In the genomic region with DNA sequence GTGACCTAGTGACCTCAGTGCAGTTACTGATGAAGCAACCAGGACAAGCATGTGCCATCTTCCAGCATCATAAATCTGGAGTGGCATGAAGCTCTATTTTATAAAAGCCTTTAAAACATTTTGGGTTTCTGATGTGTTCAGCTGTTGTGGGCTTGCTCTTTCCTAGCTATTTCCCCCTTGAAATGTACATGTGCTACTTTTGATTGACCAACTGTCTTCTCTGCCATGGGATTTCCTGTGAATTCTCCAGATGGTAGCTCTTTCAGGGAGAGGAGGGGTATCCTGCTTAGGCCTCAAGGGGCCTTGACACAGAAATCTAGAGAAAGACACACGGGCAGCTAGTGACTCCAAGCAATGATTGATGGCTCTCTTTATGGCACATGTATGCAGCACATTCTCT, we compare ENCODE assay signal across 33 cellular contexts. TPM values are rescaled to one million over a fixed set of nuclear protein-coding genes. Genes with fewer than 3 reads are reported as not detected.
"Had no signal": no experiment of that assay in that cellular context is flagged by ENCODE, and none has a peak within 500 bp of the region (broad histone marks: within the 10 kb centered on the region; RNA-seq: fewer than 3 reads in every experiment).

No MANE protein-coding gene starts in this region.

- H3K9me3 Mint-ChIP-seq: natural killer cell, type B pancreatic cell had no signal

- H3K4me3 ChIP-seq: neural progenitor cell, ovary, psoas muscle, right lobe of liver, skin epidermis, smooth muscle cell, spleen, suprapubic skin, testis, tibial artery, transverse colon, upper lobe of right lung, uterus had no signal

- ATAC-seq: naive thymus-derived CD4-positive, alpha-beta T cell; natural killer cell; psoas muscle; right cardiac atrium; right lobe of liver; stimulated activated memory B cell treated with anti-CD40 and anti-IgM and Interleukin-4, amounts not matched to agents 10 μg/mL and 1 μg/mL and 100 μg/mL, for 72 hours; stimulated activated naive CD8-positive, alpha-beta T cell treated with anti-CD3 and anti-CD28 coated beads, Interleukin-15, amount 100 ng/mL, for 72 hours; stimulated activated naive CD8-positive, alpha-beta T cell treated with anti-CD3 and anti-CD28 coated beads, Interleukin-15, Interleukin-2, amounts not matched to agents 100 U/mL and 50 U/mL, for 24 hours; upper lobe of right lung had no signal

- H3K36me3 ChIP-seq: neural progenitor cell, ovary, right lobe of liver, spleen, suprapubic skin, tibial artery, transverse colon, upper lobe of right lung, uterus had no signal

- H3K4me3 Mint-ChIP-seq: naive thymus-derived CD4-positive, alpha-beta T cell; natural killer cell; stimulated activated memory B cell treated with anti-CD40 and anti-IgM and Interleukin-4, amounts not matched to agents 10 μg/mL and 1 μg/mL and 100 μg/mL, for 72 hours; stimulated activated naive CD8-positive, alpha-beta T cell treated with anti-CD3 and anti-CD28 coated beads, Interleukin-15, amount 100 ng/mL, for 72 hours had no signal

- H3K4me2 ChIP-seq: neural progenitor cell, smooth muscle cell had no signal

- H3K9me3 ChIP-seq: ovary, right lobe of liver, suprapubic skin, testis, transverse colon, upper lobe of right lung, uterus had no signal

- H3K27ac ChIP-seq: neural progenitor cell, ovary, parathyroid adenoma, psoas muscle, right lobe of liver, skin epidermis, spleen, suprapubic skin, testis, tibial artery, transverse colon, upper lobe of right lung, uterus had no signal

- H3K9ac ChIP-seq: neural progenitor cell, parathyroid adenoma had no signal

- DNase-seq: naive thymus-derived CD4-positive, alpha-beta T cell; natural killer cell; nephron progenitor cell; occipital lobe; ovary; posterior cingulate gyrus; psoas muscle; right cardiac atrium; right lobe of liver; spleen; stimulated activated CD4-positive, alpha-beta T cell treated with anti-CD3 and anti-CD28 coated beads, Interleukin-12 subunit alpha, Interleukin-12 subunit beta, amount 100 ng/mL, for 4 hours; stimulated activated CD4-positive, alpha-beta T cell treated with anti-CD3 and anti-CD28 coated beads, Interleukin-1b, Interleukin-23, amount 100 ng/mL, for 48 hours; stimulated activated CD4-positive, alpha-beta T cell treated with anti-CD3 and anti-CD28 coated beads, Interleukin-4, amount 100 ng/mL, for 1 hour; stimulated activated CD4-positive, alpha-beta T cell treated with anti-CD3 and anti-CD28 coated beads, Interleukin-4, amount 100 ng/mL, for 4 hours; stimulated activated CD8-positive, alpha-beta memory T cell treated with anti-CD3 and anti-CD28 coated beads, Interleukin-4, amount 100 ng/mL, for 48 hours; stimulated activated naive CD4-positive, alpha-beta T cell; stimulated activated naive CD8-positive, alpha-beta T cell treated with anti-CD3 and anti-CD28 coated beads, Interleukin-15, amount 100 ng/mL, for 72 hours; stimulated activated naive CD8-positive, alpha-beta T cell treated with anti-CD3 and anti-CD28 coated beads, Interleukin-15, Interleukin-2, amounts not matched to agents 100 U/mL and 50 U/mL, for 24 hours; substantia nigra; testis; tibial artery; transverse colon; upper lobe of right lung; uterus had no signal

- H3K79me2 ChIP-seq: parathyroid adenoma had no signal

- H3K27me3 ChIP-seq: ovary, testis, uterus had no signal

- H3K4me1 ChIP-seq: neural progenitor cell, parathyroid adenoma, right lobe of liver had no signal

- H3K36me3 Mint-ChIP-seq: natural killer cell; neural progenitor cell; stimulated activated memory B cell treated with anti-CD40 and anti-IgM and Interleukin-4, amounts not matched to agents 10 μg/mL and 1 μg/mL and 100 μg/mL, for 72 hours; type B pancreatic cell had no signal

- H2AFZ ChIP-seq: neural progenitor cell, parathyroid adenoma had no signal

- H3K27ac Mint-ChIP-seq: naive thymus-derived CD4-positive, alpha-beta T cell; natural killer cell; nephron progenitor cell; neural progenitor cell; progenitor cell of endocrine pancreas; stimulated activated memory B cell treated with anti-CD40 and anti-IgM and Interleukin-4, amounts not matched to agents 10 μg/mL and 1 μg/mL and 100 μg/mL, for 72 hours; type B pancreatic cell had no signal

RNA-seq across cellular contexts. Expression of gene ASIC2, which starts 1.9 kb away (rescaled TPM):
- total RNA-seq: naive thymus-derived CD4-positive, alpha-beta T cell; natural killer cell; osteoblast; psoas muscle; right cardiac atrium; spleen; suprapubic skin; upper lobe of right lung had no signal
